ENCODE assay signal across 18 cellular contexts in genomic region chr4:144223129-144223528, GRCh38.
DNase-seq lines count a peak whose midpoint lies in the region; ATAC-seq and TF ChIP-seq lines count a peak whose summit lies in the region.
"Had no signal": no experiment of that assay in that cellular context is flagged by ENCODE, and none has a peak within 500 bp of the region (broad histone marks: within the 10 kb centered on the region; RNA-seq: fewer than 3 reads in every experiment).

No MANE protein-coding gene starts in this region.

- peak overlapping the region in 1 of 12 donors; percentile 51 for H3K27ac ChIP-seq in heart left ventricle
- no peak overlapping the region for H3K27ac ChIP-seq in aorta (ENCODE audit: low read depth in 1 of 2, low read length in 2 of 2)
- H3K27ac ChIP-seq: C4-2B had no signal

- DNase-seq in fibroblast of pulmonary artery (ENCODE audit: low read depth) (peak; percentile 35), heart left ventricle (peak in 2 of 5 donors; percentile 27 to 32), left ventricle myocardium superior (no peak), aorta (no peak), DMS53 treated with DMSO at 0.1 percent for 48 hours (lab: John Stamatoyannopoulos, UW; ENCODE audit: unreplicated experiment) (no peak), KG1 (lab: John Stamatoyannopoulos, UW) (no peak)
- no peak for DNase-seq in stimulated activated naive CD8-positive, alpha-beta T cell treated with anti-CD3 and anti-CD28 coated beads, Interleukin-15, Interleukin-2, amounts not matched to agents 100 U/mL and 50 U/mL, for 24 hours
- DNase-seq: ACHN; CD4-positive, alpha-beta T cell; DMS153; DMS79 treated with DMSO at 0.1 percent for 48 hours; GF-D8; GOT3; H7; HFFc6; IMR-90 had no signal

- H3K4me1 ChIP-seq in heart left ventricle (no peaks in the 10 kb centered on the region), aorta (ENCODE audit: control insufficient read depth in 1 of 2, insufficient read depth in 2 of 2, low read length in 2 of 2) (no peaks in the 10 kb centered on the region)

- TF ChIP-seq CTCF in fibroblast of pulmonary artery (IDR thresholded peaks at IDR 0.05; ENCODE audit: low read length, missing control alignments) (no peak), heart left ventricle (IDR thresholded peaks at IDR 0.05) (no peak)

- intact Hi-C loops in heart left ventricle (cut with DNase I) (no loop called here), left ventricle myocardium superior (cut with micrococcal nuclease) (no loop called here), aorta (cut with DNase I) (no loop called here)

- 56 to 86% (median 77%) methylated on average over 1 of the region's 1 CpG for WGBS in heart left ventricle, 4 donors
- 88 to 97% methylated on average over 1 of the region's 1 CpG for WGBS in aorta, 2 donors

- no peaks in the 10 kb centered on the region for H3K27me3 ChIP-seq in heart left ventricle
- H3K27me3 ChIP-seq in aorta (ENCODE audit: control insufficient read depth in 1 of 2, insufficient read depth in 2 of 2, low read length in 1 of 2): no peaks in the 10 kb centered on the region

- ATAC-seq in heart left ventricle: peak; percentile 73 to 95 (median 80)
- peak; percentile 96 for ATAC-seq in left ventricle myocardium superior
- peak; percentile 73 for ATAC-seq in aorta (ENCODE audit: low FRiP score)
- no peak for ATAC-seq in stimulated activated naive CD8-positive, alpha-beta T cell treated with anti-CD3 and anti-CD28 coated beads, Interleukin-15, Interleukin-2, amounts not matched to agents 100 U/mL and 50 U/mL, for 24 hours
- ATAC-seq: HCT116 had no signal

- no peaks in the 10 kb centered on the region for H3K9me3 ChIP-seq in heart left ventricle
- peaks cover 3% of the 10 kb centered on the region for H3K9me3 ChIP-seq in aorta (ENCODE audit: control insufficient read depth, low read length)

- H3K36me3 ChIP-seq in heart left ventricle: no peaks in the 10 kb centered on the region
- no peaks in the 10 kb centered on the region for H3K36me3 ChIP-seq in aorta (ENCODE audit: control insufficient read depth in 1 of 2, insufficient read depth in 2 of 2, low read length in 1 of 2)

- no peak for TF ChIP-seq POLR2A in heart left ventricle (IDR thresholded peaks at IDR 0.05)

- H3K4me3 ChIP-seq in fibroblast of pulmonary artery (replicated peaks; ENCODE audit: low read depth, low read length) (no peak overlapping the region), heart left ventricle (no peak overlapping the region), aorta (ENCODE audit: low read length in 2 of 2) (no peak overlapping the region)
